Comparison of ENCODE assay signal across 9 cellular contexts in the genomic region with DNA sequence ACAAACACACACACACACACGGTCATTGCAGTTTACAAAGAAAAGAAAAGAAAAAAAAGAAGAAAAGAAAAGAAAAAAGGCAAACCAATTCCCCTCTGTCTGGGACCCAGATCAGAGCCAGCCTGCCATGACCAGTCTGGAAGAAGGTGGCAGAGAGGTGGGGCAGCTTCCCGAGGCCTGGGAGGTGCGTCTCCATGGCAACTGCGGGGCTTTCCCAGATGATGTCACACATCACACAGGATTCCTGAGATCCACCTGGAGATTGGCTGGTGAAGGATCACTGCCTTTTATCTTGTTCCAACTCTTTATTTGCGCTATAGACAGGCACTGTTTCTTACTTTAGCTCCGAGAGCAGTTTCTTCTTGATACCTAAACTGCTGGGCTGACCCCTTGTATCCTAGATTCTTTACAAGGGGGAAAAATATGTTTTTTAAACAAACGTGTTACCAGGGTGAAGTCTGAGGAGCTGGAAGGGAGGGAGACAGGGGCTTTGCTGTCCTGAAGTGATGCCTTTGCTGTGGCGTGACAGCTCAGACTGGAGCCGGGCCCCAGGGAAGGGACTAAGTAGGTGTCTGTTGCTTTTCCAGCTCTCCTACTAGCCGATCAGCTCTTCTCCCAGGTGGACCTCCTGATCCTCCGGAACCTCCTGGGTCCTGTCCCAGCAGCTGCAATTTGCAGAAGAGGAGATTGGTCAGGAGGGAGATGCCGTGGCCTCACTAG.
A peak's percentile ranks its signal among the peaks of the same experiment; 100 is the strongest.
DNase-seq lines count a peak whose midpoint lies in the region; ATAC-seq, FAIRE-seq and TF ChIP-seq lines count a peak whose summit lies in the region.
"Had no signal": no experiment of that assay in that cellular context is flagged by ENCODE, and none has a peak within 500 bp of the region (broad histone marks: within the 10 kb centered on the region; RNA-seq: fewer than 3 reads in every experiment).

No MANE protein-coding gene starts in this region.

- no peak overlapping the region for H3K27ac ChIP-seq in WERI-Rb-1

- ATAC-seq in HG03469 (IDR thresholded peaks at IDR 0.05; ENCODE audit: unreplicated experiment) (no peak), HG03457 (IDR thresholded peaks at IDR 0.05; ENCODE audit: unreplicated experiment) (no peak)

- no peaks in the 10 kb centered on the region for H3K9me3 ChIP-seq in WERI-Rb-1 (ENCODE audit: severe bottlenecking)

- H3K27me3 ChIP-seq in WERI-Rb-1 (ENCODE audit: insufficient read depth, low read depth, severe bottlenecking) (no peaks in the 10 kb centered on the region), kidney epithelial cell (ENCODE audit: control insufficient read depth, insufficient read depth, low read length) (no peaks in the 10 kb centered on the region)

- H3K4me3 ChIP-seq in WERI-Rb-1 (ENCODE audit: low read depth, low read length) (no peak overlapping the region), kidney epithelial cell (ENCODE audit: low read depth, low read length) (no peak overlapping the region)

- TF ChIP-seq CTCF in WERI-Rb-1 (IDR thresholded peaks at IDR 0.05; ENCODE audit: low read depth, low read length) = no peak
- peak; percentile 10 for TF ChIP-seq CTCF in kidney epithelial cell (IDR thresholded peaks at IDR 0.05; ENCODE audit: insufficient read depth, low read length, poor library complexity, severe bottlenecking)

- FAIRE-seq in urothelium cell line (lab: Jason Lieb, UNC) = no peak

- H3K36me3 ChIP-seq in WERI-Rb-1 = no peaks in the 10 kb centered on the region
- H3K36me3 ChIP-seq in kidney epithelial cell (ENCODE audit: control insufficient read depth, insufficient read depth, low read length) = no peaks in the 10 kb centered on the region

- DNase-seq in NCI-H1417 (lab: John Stamatoyannopoulos, UW) (peak; percentile 40 to 72 (median 41)), NCI-H1417 treated with DMSO at 0.1 percent for 48 hours (lab: John Stamatoyannopoulos, UW) (no peak), WERI-Rb-1 (peak; percentile 22), kidney epithelial cell (ENCODE audit: low read depth) (peak; percentile 93), urothelium cell line (ENCODE audit: low spot score) (peak; percentile 65)
- DNase-seq in stimulated activated CD4-positive, alpha-beta T cell treated with anti-CD3 and anti-CD28 coated beads, Interleukin-2, amount 100 ng/mL, for 48 hours = no peak
- DNase-seq: erythroblast had no signal

Comparison
In these comparisons a context has a peak if more than half of its experiments do, and no peak if none do; other contexts are left out.
1. DNase-seq: peak in NCI-H1417 (3 of 3), WERI-Rb-1 (single experiment), kidney epithelial cell (single experiment) and urothelium cell line (single experiment); none in NCI-H1417 treated with DMSO at 0.1 percent for 48 hours (single experiment) and stimulated activated CD4-positive, alpha-beta T cell treated with anti-CD3 and anti-CD28 coated beads, Interleukin-2, amount 100 ng/mL, for 48 hours (0 of 2).